ENCODE assay signal across 8 cellular contexts in the genomic region with DNA sequence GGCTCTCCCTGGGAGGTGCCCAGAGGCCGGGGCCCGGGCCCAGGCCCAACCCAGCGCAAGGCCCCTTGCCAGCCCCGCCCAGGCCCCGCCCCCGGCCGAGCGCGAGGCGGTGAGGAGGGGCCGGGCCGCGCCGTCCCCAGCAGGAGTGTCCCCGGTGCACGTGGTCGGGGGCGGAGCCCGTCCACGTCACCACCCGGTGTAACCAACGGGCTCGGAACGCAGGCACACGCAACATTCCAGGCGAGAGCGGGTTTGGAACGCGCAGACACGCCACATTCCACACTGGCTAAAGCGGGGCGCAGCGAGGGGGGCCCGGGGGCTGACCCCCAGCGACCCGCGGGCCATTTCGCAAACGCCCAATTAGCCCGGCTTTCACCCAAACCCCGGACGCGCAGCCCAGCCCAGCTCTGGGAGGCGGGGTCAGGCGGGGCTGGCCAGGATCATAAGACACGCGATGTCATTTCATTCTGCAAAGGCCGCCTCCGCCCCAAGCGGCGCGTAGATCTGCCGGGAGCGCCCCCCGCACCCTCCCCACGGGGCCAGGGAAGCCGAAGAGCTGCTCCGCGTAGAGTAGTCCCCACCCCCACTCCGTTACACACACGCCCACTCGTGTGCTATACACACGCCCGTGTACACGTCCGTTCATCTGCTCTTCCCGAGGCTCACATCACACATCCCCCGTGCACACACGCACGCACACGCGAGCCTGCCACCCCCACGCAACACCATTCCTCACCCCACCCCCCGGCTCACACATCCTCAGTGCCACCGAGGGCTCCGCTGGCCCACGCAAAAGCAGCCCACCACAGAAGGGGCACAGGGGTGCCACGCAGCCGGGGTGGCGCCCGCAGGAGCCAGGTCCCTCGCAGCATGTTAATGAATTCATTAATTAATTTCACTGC. TPM values are rescaled to one million over a fixed set of nuclear protein-coding genes. Genes with fewer than 3 reads are reported as not detected.
DNase-seq lines count a peak whose midpoint lies in the region; ATAC-seq and TF ChIP-seq lines count a peak whose summit lies in the region.

No MANE protein-coding gene starts in this region.

- H3K4me1 ChIP-seq in DND-41 (ENCODE audit: insufficient read depth, low read length) (peaks cover 41% of the 10 kb centered on the region), KMS-11 (ENCODE audit: low read depth, poor library complexity, severe bottlenecking) (no peaks in the 10 kb centered on the region)

- H3K4me2 ChIP-seq in DND-41 (ENCODE audit: insufficient read depth, low read length), result peak overlapping the region; percentile 83
- peak overlapping the region; percentile 66 for H3K4me2 ChIP-seq in KMS-11

- peak overlapping the region; percentile 84 for H2AFZ ChIP-seq in DND-41 (ENCODE audit: low read depth, low read length)
- H2AFZ ChIP-seq in KMS-11 (ENCODE audit: low read depth), result peak overlapping the region; percentile 76

- H4K20me1 ChIP-seq in DND-41 (ENCODE audit: insufficient read depth, low read length), result peaks cover 43% of the 10 kb centered on the region
- no peaks in the 10 kb centered on the region for H4K20me1 ChIP-seq in KMS-11 (ENCODE audit: insufficient read depth)

- H3K27me3 Mint-ChIP-seq in nephron progenitor cell (ENCODE audit: low read depth, poor library complexity), result no peaks in the 10 kb centered on the region

- CTCF ChIA-PET in RWPE1 (lab: Yijun Ruan, JAX), result interaction anchor here (0.6 to 0.7 kb wide), 3 partner anchors 9 to 1783 kb away, joined by 3 to 6 read pairs (median 3); no protein-coding TSS in a partner anchor

- H3K9ac ChIP-seq in DND-41 (ENCODE audit: low read depth, low read length), result peak overlapping the region; percentile 64
- H3K9ac ChIP-seq in KMS-11, result peak overlapping the region; percentile 92

- H3K4me1 Mint-ChIP-seq in nephron progenitor cell, result peaks cover 65% of the 10 kb centered on the region

- H3K36me3 ChIP-seq in DND-41 (ENCODE audit: insufficient read depth, low read length) (no peaks in the 10 kb centered on the region; the same call in 1 of the 2 replicates), KMS-11 (ENCODE audit: insufficient read depth) (no peaks in the 10 kb centered on the region)

- H3K79me2 ChIP-seq in DND-41 (ENCODE audit: insufficient read depth, low read length) (peaks cover 47% of the 10 kb centered on the region), KMS-11 (ENCODE audit: insufficient read depth, low read depth) (no peaks in the 10 kb centered on the region)

- no peaks in the 10 kb centered on the region for H3K9me3 ChIP-seq in DND-41 (ENCODE audit: insufficient read depth, low read length, severe bottlenecking)

- TF ChIP-seq CTCF in DND-41 (IDR thresholded peaks at IDR 0.05; ENCODE audit: borderline replicate concordance, extremely low read depth, low read length, poor library complexity, severe bottlenecking) (no peak), KMS-11 (conservative IDR thresholded peaks at IDR 0.05; ENCODE audit: low read depth, low read length) (no peak), RWPE1 (conservative IDR thresholded peaks at IDR 0.05; ENCODE audit: low read depth) (no peak), fibroblast of the aortic adventitia (IDR thresholded peaks at IDR 0.05; ENCODE audit: insufficient read depth, low read length) (no peak), nephron progenitor cell (IDR thresholded peaks at IDR 0.05) (no peak)

- H3K4me3 Mint-ChIP-seq in nephron progenitor cell, result peak overlapping the region; percentile 92

- peak overlapping the region; percentile 86 to 87 for H3K4me3 ChIP-seq in DND-41 (ENCODE audit: low read depth in 1 of 2, low read length in 2 of 2)
- H3K4me3 ChIP-seq in KMS-11 (IDR thresholded peaks at IDR 0.05; ENCODE audit: insufficient read depth, low read depth, low read length), result no peak overlapping the region
- peak overlapping the region; percentile 96 for H3K4me3 ChIP-seq in fibroblast of the aortic adventitia (ENCODE audit: low read depth, low read length)

- H3K36me3 Mint-ChIP-seq in nephron progenitor cell (ENCODE audit: low read depth), result peaks cover under 1% of the 10 kb centered on the region

- H3K9me3 Mint-ChIP-seq in nephron progenitor cell, result no peaks in the 10 kb centered on the region

- H3K27me3 ChIP-seq in DND-41 (ENCODE audit: insufficient read depth, low read length, poor library complexity) (no peaks in the 10 kb centered on the region), KMS-11 (ENCODE audit: insufficient read depth, low read depth) (no peaks in the 10 kb centered on the region)

- POLR2A ChIA-PET in RWPE1 (lab: Yijun Ruan, JAX; ENCODE audit: low non-redundant PET), result interaction anchor here (0.6 to 1.4 kb wide), 6 partner anchors 8 to 686 kb away, joined by 3 to 5 read pairs (median 3); partner anchors contain the start of gene TSR1

- peak overlapping the region; percentile 99 for H3K27ac Mint-ChIP-seq in nephron progenitor cell

- DNase-seq in DND-41, result peak; percentile 91
- DNase-seq in RWPE1 (ENCODE audit: low spot score), result peak; percentile 93
- DNase-seq in activated effector memory CD4-positive, alpha-beta T cell treated with anti-CD3 and anti-CD28 coated beads, Interleukin-2, amount 50 U/mL, for 16 hours, result peak; percentile 97
- peak; percentile 96 for DNase-seq in fibroblast of the aortic adventitia (ENCODE audit: low read depth)
- peak; percentile 95 for DNase-seq in nephron progenitor cell
- peak; percentile 97 for DNase-seq in stimulated activated naive CD8-positive, alpha-beta T cell treated with anti-CD3 and anti-CD28 coated beads, Interleukin-15, Interleukin-2, amounts not matched to agents 100 U/mL and 50 U/mL, for 24 hours

- H3K27ac ChIP-seq in DND-41 (ENCODE audit: low read length), result peak overlapping the region; percentile 75
- peak overlapping the region; percentile 89 for H3K27ac ChIP-seq in KMS-11
- peak overlapping the region; percentile 99 for H3K27ac ChIP-seq in RWPE1

- ATAC-seq in DND-41 (ENCODE audit: insufficient read depth, low read depth) (peak; percentile 61), GM21717 (IDR thresholded peaks at IDR 0.05; ENCODE audit: unreplicated experiment) (peak; percentile 33)
- ATAC-seq in stimulated activated naive CD8-positive, alpha-beta T cell treated with anti-CD3 and anti-CD28 coated beads, Interleukin-15, Interleukin-2, amounts not matched to agents 100 U/mL and 50 U/mL, for 24 hours, result peak; percentile 69

RNA-seq across cellular contexts. Expression of gene MNT, which starts 1.0 kb away (rescaled TPM):
- total RNA-seq in fibroblast of the aortic adventitia (ENCODE audit: low replicate concordance), result 12.2 and 17.7 TPM in 2 replicates
